Comparison of ENCODE assay signal across 9 cellular contexts in the genomic region with DNA sequence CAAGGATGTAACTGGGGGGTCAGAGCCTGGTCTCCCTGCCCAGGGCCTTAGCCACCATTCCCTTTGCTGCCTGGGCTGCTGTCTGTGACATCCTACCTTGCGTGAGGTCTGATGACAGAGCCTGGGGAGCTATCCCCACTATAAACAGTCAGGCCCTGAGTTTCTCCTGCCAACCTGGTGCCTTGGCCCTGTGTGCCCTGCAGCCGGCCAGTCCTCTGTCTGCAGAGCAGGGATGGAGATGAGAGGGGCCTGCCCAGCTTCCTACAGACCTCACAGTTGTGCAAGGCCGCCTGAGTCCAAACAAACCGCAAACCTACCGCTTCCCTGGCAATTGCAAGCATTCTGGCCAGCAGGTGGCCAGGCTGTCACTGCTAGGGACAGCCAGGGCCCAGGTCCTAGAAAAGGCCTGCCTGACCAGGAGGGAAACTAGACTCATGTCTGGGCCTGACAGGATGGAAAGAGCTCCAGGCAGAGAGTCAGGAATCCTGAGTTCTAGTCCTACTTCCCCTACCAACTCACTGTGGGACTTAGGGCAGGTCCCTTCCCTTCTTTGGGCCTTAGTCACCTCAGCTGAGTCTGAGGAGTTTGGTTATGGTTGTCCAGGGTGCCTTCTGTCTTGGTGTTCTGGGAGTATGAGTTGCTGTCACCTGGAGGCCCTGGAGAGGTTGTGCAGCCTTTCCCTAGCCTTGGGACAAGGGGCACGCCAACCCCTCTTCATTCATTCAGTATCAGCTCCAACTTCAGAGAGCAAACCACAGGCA.
DNase-seq lines count a peak whose midpoint lies in the region; ATAC-seq, FAIRE-seq and TF ChIP-seq lines count a peak whose summit lies in the region.
"Had no signal": no experiment of that assay in that cellular context is flagged by ENCODE, and none has a peak within 500 bp of the region (broad histone marks: within the 10 kb centered on the region; RNA-seq: fewer than 3 reads in every experiment).

No MANE protein-coding gene starts in this region.

- no TSS peak for BruUV-seq in K562 (replicated peaks; lab: Mats Ljungman, UMichigan)

- no peaks in the 10 kb centered on the region for H4K20me1 ChIP-seq in K562 (replicated peaks; ENCODE audit: control insufficient read depth, insufficient read depth, low read length)

- POLR2A ChIA-PET in K562 (lab: Yijun Ruan, JAX), result interaction anchor here (0.6 to 2.0 kb wide), 13 partner anchors 8 to 227 kb away, joined by 3 to 12 read pairs (median 3); a partner anchor contains a TSS

- ATAC-seq in K562 (peak; percentile 92), GM21576 (IDR thresholded peaks at IDR 0.05; ENCODE audit: unreplicated experiment) (no peak)

- FAIRE-seq in K562 (lab: Jason Lieb, UNC), result peak; percentile 86

- H3K9ac ChIP-seq in K562 (ENCODE audit: insufficient read depth in 1 of 2, low read depth in 2 of 2, low read length in 2 of 2), result peak overlapping the region in 1 of 2 experiments; percentile 66; a peak in 2 of 4 replicates

- no peak for TF ChIP-seq POLR2A in K562 (conservative IDR thresholded peaks at IDR 0.05)

- TF ChIP-seq EP300 in K562 (IDR thresholded peaks at IDR 0.05; ENCODE audit: low read length), result 0 out of 2 replicates have a peak, but pooled peaks have one; percentile 19

- H3K79me2 ChIP-seq in K562 (ENCODE audit: control insufficient read depth, insufficient read depth, low read length), result no peaks in the 10 kb centered on the region

- H3K4me3 ChIP-seq in K562, result no peak overlapping the region

- intact Hi-C loops in K562 (cut with micrococcal nuclease), result loop anchor here (1.0 to 5.0 kb wide), 3 partner anchors 71 to 216 kb away; no protein-coding TSS in a partner anchor

- H3K27ac ChIP-seq in K562 (ENCODE audit: extremely low read depth, low read depth, low read length), result no peak overlapping the region; the same call in 2 of the 3 replicates

- in situ Hi-C loops in KBM-7 (cut with MboI; ENCODE audit: low pct_unique_long_range_greater_than_20kb, low sequenced_read_pairs), result no loop called here
- in situ Hi-C loops in K562 (cut with MboI), result no loop called here

- WGBS in K562 (ENCODE audit: insufficient coverage, low coverage, missing lambda C conversion rate), result 36% methylated on average over 6 of the region's 6 CpGs

- H3K36me3 ChIP-seq in K562 (ENCODE audit: control insufficient read depth, insufficient read depth, low read length), result no peaks in the 10 kb centered on the region

- TF ChIP-seq RAD21 in K562 (CRISPR knock-in tag; conservative IDR thresholded peaks at IDR 0.05 in 1 of 2, IDR thresholded peaks at IDR 0.05 in 1 of 2), result peak; percentile 89 to 92

- no peaks in the 10 kb centered on the region for H3K9me1 ChIP-seq in K562 (ENCODE audit: control insufficient read depth, insufficient read depth, low read length)

- H3K27me3 ChIP-seq in K562 (ENCODE audit: control insufficient read depth in 2 of 2, insufficient read depth in 2 of 2, low read length in 2 of 2), result no peaks in the 10 kb centered on the region

- H3K9me3 ChIP-seq in K562 (replicated peaks; ENCODE audit: control insufficient read depth, insufficient read depth, low read depth, low read length), result no peaks in the 10 kb centered on the region

- DNase-seq in AG08395 (ENCODE audit: low spot score) (peak; percentile 29), KBM-7 (peak; percentile 23), K562 (ENCODE audit: extremely low read depth in 1 of 4, low spot score in 3 of 4) (peak; percentile 66 to 80 (median 72)), left kidney (ENCODE audit: low read depth, low spot score) (peak; percentile 78), amygdala (lab: John Stamatoyannopoulos, UW) (no peak), superior temporal gyrus (ENCODE audit: extremely low spot score) (no peak)
- DNase-seq in activated CD4-positive, alpha-beta T cell treated with anti-CD3 and anti-CD28 coated beads, Interleukin-2, amount 50 U/mL, for 48 hours, result no peak
- DNase-seq: T-helper 9 cell had no signal

- peaks cover 6 to 8% of the 10 kb centered on the region in 2 experiments; a peak in 3 of 5 replicates for H3K4me1 ChIP-seq in K562 (replicated peaks in 1 of 2; ENCODE audit: control insufficient read depth in 2 of 2, insufficient read depth in 2 of 2, low read length in 2 of 2)

- H2AFZ ChIP-seq in K562 (ENCODE audit: low read depth, low read length), result peak overlapping the region; percentile 83

- CTCF ChIA-PET in K562 (lab: Yijun Ruan, JAX; ENCODE audit: low intra/inter-chr PET ratio), result interaction anchor here (0.6 kb wide), 1 partner anchor 194 kb away, joined by 3 read pairs; no protein-coding TSS in a partner anchor

- peak; percentile 83 to 89 (median 84) for TF ChIP-seq CTCF in K562 (IDR thresholded peaks at IDR 0.05 in 2 of 3, conservative IDR thresholded peaks at IDR 0.05 in 1 of 3; ENCODE audit: insufficient read depth in 2 of 3, low read depth in 1 of 3, low read length in 3 of 3)

- H3K4me2 ChIP-seq in K562 (ENCODE audit: insufficient read depth, low read length), result no peak overlapping the region

TF ChIP-seq in K562, 482 proteins besides CTCF, POLR2A, EP300 and RAD21 (continues in another document):
- TF ChIP-seq SRSF7 (optimal IDR thresholded peaks at IDR 0.05; ENCODE audit: low read depth, low read length) (no peak), HSF4 (CRISPR knock-in tag; IDR thresholded peaks at IDR 0.05; ENCODE audit: borderline replicate concordance) (peak; percentile 25; the same call in 1 of the 2 replicates), SMAD1 (IDR thresholded peaks at IDR 0.05; ENCODE audit: low read depth, low read length, partially characterized antibody) (no peak), HDAC1 (IDR thresholded peaks at IDR 0.05) (no peak), CC2D1A (IDR thresholded peaks at IDR 0.05) (no peak), BMI1 (IDR thresholded peaks at IDR 0.05; ENCODE audit: low read length) (no peak), MCM2 (IDR thresholded peaks at IDR 0.05; ENCODE audit: low read depth) (no peak), CHD2 (IDR thresholded peaks at IDR 0.05; ENCODE audit: low read depth, low read length) (no peak), BACH1 (tag; IDR thresholded peaks at IDR 0.05) (peak; percentile 44; the same call in 1 of the 2 replicates), KAT2B (IDR thresholded peaks at IDR 0.05; ENCODE audit: low read depth, low read length) (no peak), ZNF408 (CRISPR knock-in tag; IDR thresholded peaks at IDR 0.05; ENCODE audit: low read depth) (no peak), ATF1 (CRISPR knock-in tag; IDR thresholded peaks at IDR 0.05) (no peak), ATF1 (tag; IDR thresholded peaks at IDR 0.05) (no peak), NR4A1 (CRISPR knock-in tag; IDR thresholded peaks at IDR 0.05) (no peak), NR4A1 (tag; IDR thresholded peaks at IDR 0.05) (peak; percentile 70; the same call in 1 of the 2 replicates), FOXA3 (CRISPR knock-in tag; conservative IDR thresholded peaks at IDR 0.05 in 1 of 2, IDR thresholded peaks at IDR 0.05 in 1 of 2) (peak in 1 of 2 experiments; percentile 19; a peak in 1 of 4 replicates), BCOR (IDR thresholded peaks at IDR 0.05) (no peak), RCOR1 (IDR thresholded peaks at IDR 0.05; ENCODE audit: borderline replicate concordance in 1 of 2, low read depth in 2 of 2, low read length in 2 of 2) (peak in 1 of 2 experiments; percentile 68; a peak in 2 of 4 replicates), KLF16 (IDR thresholded peaks at IDR 0.05) (no peak), ZNF3 (CRISPR knock-in tag; IDR thresholded peaks at IDR 0.05) (no peak), SOX6 (IDR thresholded peaks at IDR 0.05) (no peak), CCNT2 (IDR thresholded peaks at IDR 0.05; ENCODE audit: borderline replicate concordance, extremely low read depth, insufficient read length, low read depth, low read length) (no peak)
- TF ChIP-seq, protein P1, sequence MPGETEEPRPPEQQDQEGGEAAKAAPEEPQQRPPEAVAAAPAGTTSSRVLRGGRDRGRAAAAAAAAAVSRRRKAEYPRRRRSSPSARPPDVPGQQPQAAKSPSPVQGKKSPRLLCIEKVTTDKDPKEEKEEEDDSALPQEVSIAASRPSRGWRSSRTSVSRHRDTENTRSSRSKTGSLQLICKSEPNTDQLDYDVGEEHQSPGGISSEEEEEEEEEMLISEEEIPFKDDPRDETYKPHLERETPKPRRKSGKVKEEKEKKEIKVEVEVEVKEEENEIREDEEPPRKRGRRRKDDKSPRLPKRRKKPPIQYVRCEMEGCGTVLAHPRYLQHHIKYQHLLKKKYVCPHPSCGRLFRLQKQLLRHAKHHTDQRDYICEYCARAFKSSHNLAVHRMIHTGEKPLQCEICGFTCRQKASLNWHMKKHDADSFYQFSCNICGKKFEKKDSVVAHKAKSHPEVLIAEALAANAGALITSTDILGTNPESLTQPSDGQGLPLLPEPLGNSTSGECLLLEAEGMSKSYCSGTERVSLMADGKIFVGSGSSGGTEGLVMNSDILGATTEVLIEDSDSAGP (CRISPR knock-in tag; IDR thresholded peaks at IDR 0.05), result no peak

Comparison
In these comparisons a context has a peak if more than half of its experiments do, and no peak if none do; other contexts are left out.
1. DNase-seq: peak in AG08395 (single experiment), KBM-7 (single experiment), K562 (4 of 4) and left kidney (single experiment); none in amygdala (0 of 56), superior temporal gyrus (single experiment) and activated CD4-positive, alpha-beta T cell treated with anti-CD3 and anti-CD28 coated beads, Interleukin-2, amount 50 U/mL, for 48 hours (0 of 2).